ENCODE assay signal across 1 cellular context in the genomic region with DNA sequence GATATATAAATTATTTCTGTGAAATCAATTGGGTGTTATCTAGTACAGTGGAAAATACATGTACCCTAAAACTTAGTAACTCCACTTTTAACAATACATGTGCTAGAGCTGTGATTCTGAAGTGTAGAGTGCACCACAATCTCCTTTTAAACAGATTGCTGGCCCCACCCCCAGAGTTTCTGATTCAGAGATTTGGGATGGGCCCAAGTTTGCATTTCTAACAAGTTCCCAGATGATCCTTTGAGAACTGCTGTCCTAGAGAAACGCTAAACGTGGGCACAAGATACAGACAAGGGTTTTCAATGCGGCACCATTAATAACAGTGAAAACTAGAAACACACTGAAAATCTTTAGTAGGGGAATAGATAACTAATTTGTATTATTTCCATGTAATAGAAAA.
TF ChIP-seq lines count a peak whose summit lies in the region.

No MANE protein-coding gene starts in this region.

TF ChIP-seq in IMR-90, 13 proteins besides CTCF, POLR2A, EP300 and RAD21 (continued from another document):
- TF ChIP-seq, protein P1, sequence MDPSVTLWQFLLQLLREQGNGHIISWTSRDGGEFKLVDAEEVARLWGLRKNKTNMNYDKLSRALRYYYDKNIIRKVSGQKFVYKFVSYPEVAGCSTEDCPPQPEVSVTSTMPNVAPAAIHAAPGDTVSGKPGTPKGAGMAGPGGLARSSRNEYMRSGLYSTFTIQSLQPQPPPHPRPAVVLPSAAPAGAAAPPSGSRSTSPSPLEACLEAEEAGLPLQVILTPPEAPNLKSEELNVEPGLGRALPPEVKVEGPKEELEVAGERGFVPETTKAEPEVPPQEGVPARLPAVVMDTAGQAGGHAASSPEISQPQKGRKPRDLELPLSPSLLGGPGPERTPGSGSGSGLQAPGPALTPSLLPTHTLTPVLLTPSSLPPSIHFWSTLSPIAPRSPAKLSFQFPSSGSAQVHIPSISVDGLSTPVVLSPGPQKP (IDR thresholded peaks at IDR 0.05; ENCODE audit: borderline replicate concordance, low read depth, low read length): no peak
- TF ChIP-seq CEBPB (IDR thresholded peaks at IDR 0.05; ENCODE audit: low read depth, low read length): no peak
- no peak for TF ChIP-seq CHD1 (IDR thresholded peaks at IDR 0.05; ENCODE audit: low read depth, low read length)
- no peak for TF ChIP-seq RFX5 (IDR thresholded peaks at IDR 0.05; ENCODE audit: low read depth, low read length)
- no peak for TF ChIP-seq FOS (IDR thresholded peaks at IDR 0.05; ENCODE audit: low read depth, low read length)
- TF ChIP-seq NFE2L2 (IDR thresholded peaks at IDR 0.05; ENCODE audit: low read depth, low read length): no peak
- TF ChIP-seq MAFK (IDR thresholded peaks at IDR 0.05; ENCODE audit: low read depth, low read length): no peak
- TF ChIP-seq BHLHE40 (IDR thresholded peaks at IDR 0.05; ENCODE audit: low read depth, low read length): no peak
